In genomic region chr6:32940656-32941411, GRCh38 we compare ENCODE assay signal across 8 cellular contexts. TPM values are rescaled to one million over a fixed set of nuclear protein-coding genes. Genes with fewer than 3 reads are reported as not detected.
DNase-seq lines count a peak whose midpoint lies in the region; ATAC-seq and TF ChIP-seq lines count a peak whose summit lies in the region.

HLA-DMB (minus strand) TSS chr6:32941028; CDS start chr6:32940807, 221 bp downstream.

- no peaks in the 10 kb centered on the region for H3K27me3 Mint-ChIP-seq in T-cell

- H3K9me3 Mint-ChIP-seq in T-cell, result no peaks in the 10 kb centered on the region

- peak within 1 kb of the TSS; percentile 49 for H3K4me3 ChIP-seq in iPS-15b (ENCODE audit: low read depth, low read length)

- ATAC-seq in GM21576 (IDR thresholded peaks at IDR 0.05; ENCODE audit: unreplicated experiment) (peak; percentile 46), T-cell (replicated peaks in 1 of 4) (peak; percentile 85 to 90 (median 87)), sciatic nerve (peak; percentile 92)

- in situ Hi-C loops in T47D (cut with HindIII; ENCODE audit: low pct_unique_long_range_greater_than_20kb, low sequenced_read_pairs), result no loop called here

- no peak within 1 kb of the TSS for H3K9ac ChIP-seq in iPS-15b (ENCODE audit: low read depth, low read length)

- CTCF ChIA-PET in T-cell (lab: Charles Lee), result interaction anchor here in 1 of 2 donors (0.5 to 3.6 kb wide), 13 partner anchors 8 to 153 kb away, joined by 3 to 80 read pairs (median 5); partner anchors contain the start of genes BRD2, HLA-DMA and TAP2

- peak within 1 kb of the TSS; percentile 97 to 98 for H3K27ac Mint-ChIP-seq in T-cell

- H3K4me1 ChIP-seq in iPS-15b (ENCODE audit: control insufficient read depth, insufficient read depth, low read length), result peaks cover 6% of the 10 kb centered on the region

- H3K9me3 ChIP-seq in iPS-15b (ENCODE audit: control insufficient read depth, insufficient read depth, low read length), result no peaks in the 10 kb centered on the region

- no peak for TF ChIP-seq EP300 in Ishikawa (IDR thresholded peaks at IDR 0.05; ENCODE audit: borderline replicate concordance)

- H3K36me3 ChIP-seq in iPS-15b (ENCODE audit: control insufficient read depth, insufficient read depth, low read length), result no peaks in the 10 kb centered on the region

- POLR2A ChIA-PET in T-cell (lab: Charles Lee), result interaction anchor here (1.1 to 2.0 kb wide), 6 partner anchors 12 to 43 kb away, joined by 3 to 36 read pairs (median 6); partner anchors contain the start of genes BRD2 (in 1 of the 2) and HLA-DMA (in 1 of the 2)

- no peak for TF ChIP-seq RAD21 in Ishikawa (IDR thresholded peaks at IDR 0.05; ENCODE audit: low read depth)

- H3K4me1 Mint-ChIP-seq in T-cell, result peaks cover 57 to 73% (median 60%) of the 10 kb centered on the region in 3 donors

- H3K27me3 ChIP-seq in iPS-15b (ENCODE audit: control insufficient read depth, insufficient read depth, low read length), result no peaks in the 10 kb centered on the region

- DNase-seq in NCI-H1417 (lab: John Stamatoyannopoulos, UW), result peak in 2 of 3 experiments; percentile 8 to 13
- no peak for DNase-seq in NCI-H1417 treated with DMSO at 0.1 percent for 48 hours (lab: John Stamatoyannopoulos, UW)
- peak in 32 of 34 experiments; percentile 19 to 72 (median 42) for DNase-seq in T-cell
- DNase-seq in T47D (ENCODE audit: low read depth in 1 of 2, low spot score in 1 of 2), result peak; percentile 87 to 88
- no peak for DNase-seq in sciatic nerve (ENCODE audit: low spot score)

- H3K4me3 Mint-ChIP-seq in T-cell, result peak within 1 kb of the TSS; percentile 76 to 90 (median 88)

- H3K36me3 Mint-ChIP-seq in T-cell, result peaks cover 23% of the 10 kb centered on the region

- intact Hi-C loops in sciatic nerve (cut with DNase I), result no loop called here

TF ChIP-seq in Ishikawa, 13 proteins besides CTCF, POLR2A, EP300 and RAD21:
- TF ChIP-seq REST (IDR thresholded peaks at IDR 0.05; ENCODE audit: low read depth), result no peak
- TF ChIP-seq YY1 (IDR thresholded peaks at IDR 0.05; ENCODE audit: low read depth), result no peak
- TF ChIP-seq CREB1 (IDR thresholded peaks at IDR 0.05; ENCODE audit: low read depth), result peak; percentile 93
- TF ChIP-seq MAX (IDR thresholded peaks at IDR 0.05), result no peak
- TF ChIP-seq EGR1 (IDR thresholded peaks at IDR 0.05), result no peak

RNA-seq across cellular contexts. Expression of gene HLA-DMB, which starts in this region (rescaled TPM):
- 10 to 100 TPM in 3 of 5 donors, 1 to 10 TPM in 2; 8.8 to 30.6 (median 10.6) TPM for total RNA-seq in T-cell
- total RNA-seq in sciatic nerve, result 46.9 TPM

Comparison
In these comparisons a context has a peak if more than half of its experiments do, and no peak if none do; other contexts are left out.
1. DNase-seq: peak in NCI-H1417 (2 of 3), T-cell (32 of 34) and T47D (2 of 2); none in NCI-H1417 treated with DMSO at 0.1 percent for 48 hours (single experiment) and sciatic nerve (single experiment).
2. Peak in every context shown above with its lines, with median percentiles within 50 percentile points of each other: ATAC-seq.